ENCODE assay signal across 12 cellular contexts in the genomic region with DNA sequence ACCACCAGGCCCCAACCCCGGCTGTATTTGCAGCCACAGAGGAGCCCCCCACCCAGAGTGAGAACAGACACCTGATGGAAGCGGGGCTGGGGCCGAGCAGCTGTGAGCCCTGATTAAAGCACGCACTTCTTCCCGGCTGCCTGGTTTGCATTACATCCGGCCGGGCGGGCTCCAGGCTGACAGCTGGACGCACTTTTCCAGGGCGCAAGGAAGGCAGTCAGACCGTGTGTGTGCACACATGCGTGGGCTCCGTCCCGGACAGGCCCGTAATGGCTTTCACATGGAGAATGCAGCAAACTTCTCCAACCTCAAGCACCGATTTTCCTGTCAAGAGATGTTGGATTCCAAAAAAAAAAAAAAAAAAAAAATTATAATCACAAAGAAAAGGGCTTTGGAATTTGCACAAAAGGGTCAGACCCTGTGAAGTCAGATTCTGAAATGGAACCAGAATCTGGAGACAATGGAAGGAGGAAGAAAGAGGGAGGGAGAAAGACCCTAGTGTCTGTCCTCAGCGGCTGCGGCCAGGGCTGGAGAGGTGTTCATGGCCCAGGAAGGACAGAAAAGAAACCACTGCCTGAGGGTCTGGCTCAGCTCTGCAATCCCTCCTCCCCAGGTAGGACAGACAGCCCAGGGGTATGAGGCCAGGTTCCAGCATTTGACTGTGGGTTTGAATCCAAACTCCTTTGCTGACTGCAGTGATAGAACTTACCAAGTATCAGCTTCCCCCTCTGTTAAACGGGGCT.
A peak's percentile ranks its signal among the peaks of the same experiment; 100 is the strongest.
DNase-seq lines count a peak whose midpoint lies in the region; ATAC-seq and TF ChIP-seq lines count a peak whose summit lies in the region.
"Had no signal": no experiment of that assay in that cellular context is flagged by ENCODE, and none has a peak within 500 bp of the region (broad histone marks: within the 10 kb centered on the region; RNA-seq: fewer than 3 reads in every experiment).

No MANE protein-coding gene starts in this region.

- peaks cover 11 to 26% (median 17%) of the 10 kb centered on the region in 4 donors for H3K4me1 ChIP-seq in esophagus muscularis mucosa

- no peak for TF ChIP-seq POLR2A in esophagus muscularis mucosa (IDR thresholded peaks at IDR 0.05; ENCODE audit: low read depth)

- TF ChIP-seq CTCF in AG10803 (conservative IDR thresholded peaks at IDR 0.05; ENCODE audit: low read length) (no peak), esophagus muscularis mucosa (IDR thresholded peaks at IDR 0.05) (no peak), mesothelial cell of epicardium (IDR thresholded peaks at IDR 0.05; ENCODE audit: unreplicated experiment) (no peak)

- peaks cover 0 to 16% (median 6%) of the 10 kb centered on the region in 4 donors for H3K9me3 ChIP-seq in esophagus muscularis mucosa
- H3K9me3 ChIP-seq: pancreas had no signal

- H3K36me3 ChIP-seq in esophagus muscularis mucosa = no peaks in the 10 kb centered on the region
- H3K36me3 ChIP-seq: pancreas had no signal

- H3K4me3 Mint-ChIP-seq in mesothelial cell of epicardium = no peak overlapping the region
- H3K4me3 Mint-ChIP-seq: activated CD4-positive, alpha-beta T cell treated with anti-CD3 and anti-CD28 coated beads for 36 hours; activated naive CD8-positive, alpha-beta T cell treated with anti-CD3 and anti-CD28 coated beads, Interleukin-2, amount 50 U/mL, for 24 hours had no signal

- intact Hi-C loops in esophagus muscularis mucosa (cut with DNase I) = no loop called here

- no peaks in the 10 kb centered on the region for H3K27me3 ChIP-seq in esophagus muscularis mucosa
- H3K27me3 ChIP-seq: pancreas had no signal

- peaks cover 3% of the 10 kb centered on the region for H3K27me3 Mint-ChIP-seq in mesothelial cell of epicardium (ENCODE audit: low read depth)

- ATAC-seq in GM18873 (IDR thresholded peaks at IDR 0.05; ENCODE audit: low FRiP score, unreplicated experiment) = no peak
- ATAC-seq: activated CD4-positive, alpha-beta T cell treated with anti-CD3 and anti-CD28 coated beads for 36 hours; activated naive CD8-positive, alpha-beta T cell treated with anti-CD3 and anti-CD28 coated beads, Interleukin-2, amount 50 U/mL, for 24 hours had no signal

- H3K4me3 ChIP-seq in AG10803 (ENCODE audit: low read length) = no peak overlapping the region
- no peak overlapping the region for H3K4me3 ChIP-seq in esophagus muscularis mucosa
- H3K4me3 ChIP-seq: pancreas, PC-9 had no signal

- H3K9me3 Mint-ChIP-seq in mesothelial cell of epicardium = peaks cover 11% of the 10 kb centered on the region
- H3K9me3 Mint-ChIP-seq: activated naive CD8-positive, alpha-beta T cell treated with anti-CD3 and anti-CD28 coated beads, Interleukin-2, amount 50 U/mL, for 24 hours had no signal

- H3K27ac Mint-ChIP-seq in mesothelial cell of epicardium = peak overlapping the region; percentile 62
- H3K27ac Mint-ChIP-seq: activated CD4-positive, alpha-beta T cell treated with anti-CD3 and anti-CD28 coated beads for 36 hours; activated naive CD8-positive, alpha-beta T cell treated with anti-CD3 and anti-CD28 coated beads, Interleukin-2, amount 50 U/mL, for 24 hours had no signal

- H3K27ac ChIP-seq in esophagus muscularis mucosa (replicated peaks in 1 of 4) = peak overlapping the region; percentile 41 to 78 (median 64)
- H3K27ac ChIP-seq: pancreas, PC-9 had no signal

- 45% methylated on average over 12 of the region's 19 CpGs for WGBS in esophagus muscularis mucosa

- H3K36me3 Mint-ChIP-seq in mesothelial cell of epicardium = peaks cover 4% of the 10 kb centered on the region

- peaks cover 30% of the 10 kb centered on the region for H3K4me1 Mint-ChIP-seq in mesothelial cell of epicardium
- H3K4me1 Mint-ChIP-seq: activated CD4-positive, alpha-beta T cell treated with anti-CD3 and anti-CD28 coated beads for 36 hours; activated naive CD8-positive, alpha-beta T cell treated with anti-CD3 and anti-CD28 coated beads, Interleukin-2, amount 50 U/mL, for 24 hours had no signal

- DNase-seq in AG10803 (ENCODE audit: low read depth) = peak; percentile 86
- DNase-seq in NCI-H82 (lab: John Stamatoyannopoulos, UW) = peak; percentile 64
- DNase-seq in esophagus muscularis mucosa (ENCODE audit: extremely low spot score) = no peak
- peak; percentile 37 to 56 for DNase-seq in mesothelial cell of epicardium (ENCODE audit: low spot score in 2 of 2, unreplicated experiment in 2 of 2)
- DNase-seq in activated CD4-positive, alpha-beta T cell treated with anti-CD3 and anti-CD28 coated beads for 1 hour = no peak
- no peak for DNase-seq in effector CD4-positive, alpha-beta T cell
- DNase-seq in NK-92 treated with Interleukin-12 subunit alpha and Interleukin-12 subunit beta, amount 100 ng/mL, for 24 hours (lab: John Stamatoyannopoulos, UW) = no peak
- DNase-seq: activated CD4-positive, alpha-beta T cell treated with anti-CD3 and anti-CD28 coated beads for 36 hours; activated naive CD8-positive, alpha-beta T cell treated with anti-CD3 and anti-CD28 coated beads, Interleukin-2, amount 50 U/mL, for 24 hours had no signal

- TF ChIP-seq EP300 in esophagus muscularis mucosa (IDR thresholded peaks at IDR 0.05) = no peak

Comparison
In these comparisons a context has a peak if more than half of its experiments do, and no peak if none do; other contexts are left out.
1. DNase-seq: peak in AG10803 (single experiment), NCI-H82 (single experiment) and mesothelial cell of epicardium (2 of 2); none in esophagus muscularis mucosa (single experiment), activated CD4-positive, alpha-beta T cell treated with anti-CD3 and anti-CD28 coated beads for 1 hour (single experiment), effector CD4-positive, alpha-beta T cell (single experiment) and NK-92 treated with Interleukin-12 subunit alpha and Interleukin-12 subunit beta, amount 100 ng/mL, for 24 hours (single experiment).